In the genomic region with DNA sequence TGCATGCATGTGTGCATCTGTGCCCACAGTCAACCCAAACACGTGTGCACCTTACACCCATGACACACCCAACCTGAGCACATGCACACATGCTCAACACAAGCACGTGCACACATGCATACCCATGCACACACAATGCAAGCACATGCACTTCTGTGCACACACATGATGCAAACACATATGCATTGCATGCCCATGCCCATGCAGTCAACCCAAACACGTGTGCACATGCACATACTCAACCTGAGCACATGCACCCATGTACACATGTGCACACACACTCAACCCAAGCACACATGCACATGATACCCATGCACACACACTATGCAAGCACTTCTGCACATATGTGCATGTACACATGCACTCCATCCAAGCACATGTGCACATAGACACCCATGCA, we compare ENCODE assay signal across 24 cellular contexts.
"Had no signal": no experiment of that assay in that cellular context is flagged by ENCODE, and none has a peak within 500 bp of the region (broad histone marks: within the 10 kb centered on the region; RNA-seq: fewer than 3 reads in every experiment).

No MANE protein-coding gene starts in this region.

- DNase-seq: activated B cell treated with CpG ODN at 0.5 μM for 24 hours; activated CD4-positive, alpha-beta T cell treated with anti-CD3 and anti-CD28 coated beads for 1 hour; activated CD4-positive, alpha-beta T cell treated with anti-CD3 and anti-CD28 coated beads, Interleukin-2, amount 10 ng/mL, durations not matched to agents 24 days and 14 days; activated CD4-positive, alpha-beta T cell treated with anti-CD3 and anti-CD28 coated beads, Interleukin-2, amount 50 U/mL, for 48 hours; activated naive CD4-positive, alpha-beta T cell treated with anti-CD3 and anti-CD28 coated beads, Interleukin-2, amount 50 U/mL, for 16 hours; activated naive CD8-positive, alpha-beta T cell treated with anti-CD3 and anti-CD28 coated beads, Interleukin-2, amount 10 ng/mL, durations not matched to agents 7 days and 5 days; activated T-cell treated with anti-CD3 and anti-CD28 coated beads, Interleukin-2, amount 50 U/mL, for 72 hours; adrenal gland; anterior cingulate cortex; KG1; NCI-H1048; NCI-H1417; NCI-H1694; NCI-H2029; NCI-H2107; NCI-H2171 treated with DMSO at 0.1 percent for 48 hours; NCI-H226; NCI-H526; NCI-H82; T-cell; T-helper 2 cell; T1000 had no signal

- FAIRE-seq: TTC549 had no signal

- H3K4me1 ChIP-seq: adrenal gland had no signal

- H3K4me1 Mint-ChIP-seq: activated B cell treated with CpG ODN at 0.5 μM for 24 hours had no signal

- ATAC-seq: activated T-cell treated with anti-CD3 and anti-CD28 coated beads, Interleukin-2, amount 50 U/mL, for 72 hours; T-cell had no signal

- H3K4me3 Mint-ChIP-seq: activated B cell treated with CpG ODN at 0.5 μM for 24 hours; activated CD4-positive, alpha-beta T cell treated with anti-CD3 and anti-CD28 coated beads, Interleukin-2, amount 10 ng/mL, durations not matched to agents 24 days and 14 days; activated naive CD8-positive, alpha-beta T cell treated with anti-CD3 and anti-CD28 coated beads, Interleukin-2, amount 10 ng/mL, durations not matched to agents 7 days and 5 days; activated T-cell treated with anti-CD3 and anti-CD28 coated beads, Interleukin-2, amount 50 U/mL, for 72 hours; T-cell had no signal

- H3K4me3 ChIP-seq: adrenal gland, SK-N-MC had no signal

- H3K27ac Mint-ChIP-seq: activated B cell treated with CpG ODN at 0.5 μM for 24 hours; activated CD4-positive, alpha-beta T cell treated with anti-CD3 and anti-CD28 coated beads, Interleukin-2, amount 10 ng/mL, durations not matched to agents 24 days and 14 days; activated naive CD8-positive, alpha-beta T cell treated with anti-CD3 and anti-CD28 coated beads, Interleukin-2, amount 10 ng/mL, durations not matched to agents 7 days and 5 days; activated T-cell treated with anti-CD3 and anti-CD28 coated beads, Interleukin-2, amount 50 U/mL, for 72 hours; T-cell had no signal

- H3K27me3 ChIP-seq: adrenal gland had no signal

- H3K36me3 Mint-ChIP-seq: activated naive CD8-positive, alpha-beta T cell treated with anti-CD3 and anti-CD28 coated beads, Interleukin-2, amount 10 ng/mL, durations not matched to agents 7 days and 5 days; T-cell had no signal

- H3K36me3 ChIP-seq: adrenal gland had no signal

- H3K27ac ChIP-seq: adrenal gland, SK-N-MC had no signal
